In genomic region chr9:134492721-134493470, GRCh38 we compare ENCODE assay signal across 3 cellular contexts.
TF ChIP-seq lines count a peak whose summit lies in the region.

No MANE protein-coding gene starts in this region.

TF ChIP-seq in SK-N-SH treated with all-trans-retinoic acid at 6 μM for 48 hours, 23 proteins besides CTCF, POLR2A, EP300 and RAD21:
- TF ChIP-seq ZFP3 (CRISPR knock-in tag; IDR thresholded peaks at IDR 0.05) (peak; percentile 97), TOX (CRISPR knock-in tag; IDR thresholded peaks at IDR 0.05; ENCODE audit: borderline replicate concordance) (no peak)

TF ChIP-seq in SK-N-SH, 30 proteins besides CTCF, POLR2A, EP300 and RAD21:
- TF ChIP-seq GATA2 (CRISPR knock-in tag; IDR thresholded peaks at IDR 0.05): no peak

TF ChIP-seq in K562, 482 proteins besides CTCF, POLR2A, EP300 and RAD21:
- TF ChIP-seq SREBF2 (CRISPR knock-in tag; IDR thresholded peaks at IDR 0.05) (no peak), ZFP36 (IDR thresholded peaks at IDR 0.05; ENCODE audit: low read depth, low read length, partially characterized antibody) (peak; percentile 84)
